In the genomic region with DNA sequence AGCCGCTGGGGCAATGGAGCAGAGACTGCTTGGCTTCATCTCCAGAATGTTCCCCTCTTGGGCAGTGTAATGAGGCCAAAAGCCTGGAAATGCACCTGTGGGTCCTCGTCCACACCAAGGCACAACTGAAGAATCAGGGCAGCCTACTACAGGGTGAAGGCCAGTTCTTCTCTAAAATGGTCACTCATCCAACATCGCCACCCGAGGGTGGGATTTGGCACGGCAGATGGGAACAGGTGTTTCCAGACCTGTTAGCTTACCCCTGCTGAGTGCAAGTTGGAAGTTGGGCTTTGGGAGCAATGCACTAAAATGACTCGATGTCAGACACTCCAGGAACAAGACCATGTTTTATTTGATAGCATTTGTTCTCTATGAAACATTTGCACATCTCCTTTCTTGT, we compare ENCODE assay signal across 13 cellular contexts.
A peak's percentile ranks its signal among the peaks of the same experiment; 100 is the strongest.
DNase-seq lines count a peak whose midpoint lies in the region; ATAC-seq and TF ChIP-seq lines count a peak whose summit lies in the region.
"Had no signal": no experiment of that assay in that cellular context is flagged by ENCODE, and none has a peak within 500 bp of the region (broad histone marks: within the 10 kb centered on the region; RNA-seq: fewer than 3 reads in every experiment).

No MANE protein-coding gene starts in this region.

- POLR2A ChIA-PET in CD4-positive, alpha-beta T cell (lab: Charles Lee): no interaction called here
- POLR2A ChIA-PET in activated CD4-positive, alpha-beta T cell treated with anti-CD3 and anti-CD28 coated beads, Interleukin-2, amount 10 ng/mL, durations not matched to agents 7 days and 5 days (lab: Charles Lee): no interaction called here

- CTCF ChIA-PET in CD4-positive, alpha-beta T cell (lab: Charles Lee): interaction anchor here (1.0 kb wide), 1 partner anchor 162 kb away, joined by 4 read pairs; no protein-coding TSS in a partner anchor
- CTCF ChIA-PET in activated CD4-positive, alpha-beta T cell treated with anti-CD3 and anti-CD28 coated beads, Interleukin-2, amount 10 ng/mL, durations not matched to agents 7 days and 5 days (lab: Charles Lee): no interaction called here

- ATAC-seq in CD4-positive, alpha-beta T cell (ENCODE audit: poor library complexity): no peak
- ATAC-seq in HG02623 (IDR thresholded peaks at IDR 0.05; ENCODE audit: unreplicated experiment): no peak
- ATAC-seq: Right ventricle myocardium inferior had no signal

- no peaks in the 10 kb centered on the region for H3K9me3 ChIP-seq in CD4-positive, alpha-beta T cell (ENCODE audit: control insufficient read depth, low read length)
- H3K9me3 ChIP-seq: BLaER1, colonic mucosa, mucosa of descending colon had no signal

- H3K27me3 Mint-ChIP-seq in CD4-positive, alpha-beta T cell: peaks cover 7% of the 10 kb centered on the region
- no peaks in the 10 kb centered on the region for H3K27me3 Mint-ChIP-seq in activated CD4-positive, alpha-beta T cell treated with anti-CD3 and anti-CD28 coated beads, Interleukin-2, amount 10 ng/mL, durations not matched to agents 7 days and 5 days
- H3K27me3 Mint-ChIP-seq in CD14-positive monocyte (ENCODE audit: low read depth in 3 of 3): peaks cover 0 to 13% (median 2%) of the 10 kb centered on the region in 3 donors

- in situ Hi-C loops in G401 (cut with HindIII; ENCODE audit: low sequenced_read_pairs): no loop called here

- intact Hi-C loops in CD4-positive, alpha-beta T cell (cut with DNase I, micrococcal nuclease): loop anchor here in 1 of 2 experiments (5.0 kb wide), 1 partner anchor 796 kb away; a partner anchor contains a TSS
- intact Hi-C loops in CD14-positive monocyte (cut with micrococcal nuclease): no loop called here

- peak in 8 of 10 experiments; percentile 3 to 37 (median 16) for DNase-seq in CD4-positive, alpha-beta T cell
- peak; percentile 83 for DNase-seq in G401 (ENCODE audit: low spot score)
- peak; percentile 29 for DNase-seq in activated CD4-positive, alpha-beta T cell treated with anti-CD3 and anti-CD28 coated beads, Interleukin-2, amount 10 ng/mL, durations not matched to agents 7 days and 5 days
- peak; percentile 41 for DNase-seq in cerebellum (ENCODE audit: low spot score)
- DNase-seq in CD14-positive monocyte (ENCODE audit: low spot score): no peak
- no peak for DNase-seq in Ammon's horn (ENCODE audit: low spot score)
- DNase-seq in NOMO-1 treated with dmso at 0.1 percent for 144 hours (lab: John Stamatoyannopoulos, UW; ENCODE audit: unreplicated experiment): no peak
- DNase-seq: colonic mucosa, NCI-H2227 treated with DMSO at 0.1 percent for 48 hours had no signal

- no peak overlapping the region for H3K27ac ChIP-seq in CD4-positive, alpha-beta T cell (ENCODE audit: low read depth, low read length)
- H3K27ac ChIP-seq: BLaER1, colonic mucosa had no signal

- no peak overlapping the region for H3K27ac Mint-ChIP-seq in CD4-positive, alpha-beta T cell
- no peak overlapping the region for H3K27ac Mint-ChIP-seq in activated CD4-positive, alpha-beta T cell treated with anti-CD3 and anti-CD28 coated beads, Interleukin-2, amount 10 ng/mL, durations not matched to agents 7 days and 5 days
- no peak overlapping the region for H3K27ac Mint-ChIP-seq in CD14-positive monocyte

- no peaks in the 10 kb centered on the region for H3K4me1 Mint-ChIP-seq in CD4-positive, alpha-beta T cell (ENCODE audit: low read depth)
- H3K4me1 Mint-ChIP-seq in activated CD4-positive, alpha-beta T cell treated with anti-CD3 and anti-CD28 coated beads, Interleukin-2, amount 10 ng/mL, durations not matched to agents 7 days and 5 days: no peaks in the 10 kb centered on the region
- no peaks in the 10 kb centered on the region for H3K4me1 Mint-ChIP-seq in CD14-positive monocyte

- H3K9me3 Mint-ChIP-seq in CD4-positive, alpha-beta T cell: no peaks in the 10 kb centered on the region
- H3K9me3 Mint-ChIP-seq in activated CD4-positive, alpha-beta T cell treated with anti-CD3 and anti-CD28 coated beads, Interleukin-2, amount 10 ng/mL, durations not matched to agents 7 days and 5 days: no peaks in the 10 kb centered on the region
- no peaks in the 10 kb centered on the region for H3K9me3 Mint-ChIP-seq in CD14-positive monocyte

- peak; percentile 15 for TF ChIP-seq CTCF in CD4-positive, alpha-beta T cell (IDR thresholded peaks at IDR 0.05)
- no peak for TF ChIP-seq CTCF in CD14-positive monocyte (IDR thresholded peaks at IDR 0.05)

- H3K36me3 Mint-ChIP-seq in CD4-positive, alpha-beta T cell (ENCODE audit: low read depth): no peaks in the 10 kb centered on the region
- H3K36me3 Mint-ChIP-seq in activated CD4-positive, alpha-beta T cell treated with anti-CD3 and anti-CD28 coated beads, Interleukin-2, amount 10 ng/mL, durations not matched to agents 7 days and 5 days (ENCODE audit: low read depth): no peaks in the 10 kb centered on the region
- H3K36me3 Mint-ChIP-seq in CD14-positive monocyte: no peaks in the 10 kb centered on the region

- H3K4me3 Mint-ChIP-seq in CD4-positive, alpha-beta T cell: no peak overlapping the region
- no peak overlapping the region for H3K4me3 Mint-ChIP-seq in activated CD4-positive, alpha-beta T cell treated with anti-CD3 and anti-CD28 coated beads, Interleukin-2, amount 10 ng/mL, durations not matched to agents 7 days and 5 days
- no peak overlapping the region for H3K4me3 Mint-ChIP-seq in CD14-positive monocyte

- H3K27me3 ChIP-seq in CD4-positive, alpha-beta T cell (ENCODE audit: control insufficient read depth, insufficient read depth, low read length): no peaks in the 10 kb centered on the region
- H3K27me3 ChIP-seq: BLaER1, colonic mucosa had no signal

Comparison
In these comparisons a context has a peak if more than half of its experiments do, and no peak if none do; other contexts are left out.
1. DNase-seq: peak in CD4-positive, alpha-beta T cell (8 of 10), G401 (single experiment), activated CD4-positive, alpha-beta T cell treated with anti-CD3 and anti-CD28 coated beads, Interleukin-2, amount 10 ng/mL, durations not matched to agents 7 days and 5 days (single experiment) and cerebellum (single experiment); none in CD14-positive monocyte (single experiment), Ammon's horn (single experiment) and NOMO-1 treated with dmso at 0.1 percent for 144 hours (single experiment).